8 cellular contexts compared by ENCODE assay signal in genomic region chr15:55743615-55743978, GRCh38. TPM values are rescaled to one million over a fixed set of nuclear protein-coding genes. Genes with fewer than 3 reads are reported as not detected.
DNase-seq lines count a peak whose midpoint lies in the region; ATAC-seq and TF ChIP-seq lines count a peak whose summit lies in the region.

No MANE protein-coding gene starts in this region.

- H3K4me3 Mint-ChIP-seq in CD8-positive, alpha-beta T cell: peak overlapping the region; percentile 63
- peak overlapping the region; percentile 87 for H3K4me3 Mint-ChIP-seq in progenitor cell of endocrine pancreas (ENCODE audit: low read depth)

- H3K4me1 Mint-ChIP-seq in CD8-positive, alpha-beta T cell (ENCODE audit: low read depth): peaks cover 4% of the 10 kb centered on the region
- peaks cover 18% of the 10 kb centered on the region for H3K4me1 Mint-ChIP-seq in progenitor cell of endocrine pancreas (ENCODE audit: low read depth)

- H3K4me1 ChIP-seq in CD8-positive, alpha-beta T cell (ENCODE audit: insufficient read depth, low read length): peaks cover 7% of the 10 kb centered on the region
- peaks cover 0 to 13% (median 6%) of the 10 kb centered on the region in 4 donors for H3K4me1 ChIP-seq in Peyer's patch

- no peak overlapping the region for H3K4me3 ChIP-seq in CD8-positive, alpha-beta T cell (ENCODE audit: low read depth, low read length)
- peak overlapping the region; percentile 31 to 70 (median 56) for H3K4me3 ChIP-seq in Peyer's patch

- DNase-seq in CD8-positive, alpha-beta T cell: no peak
- DNase-seq in Peyer's patch (no peak), fibroblast of peridontal ligament (ENCODE audit: extremely low read depth) (peak; percentile 8), progenitor cell of endocrine pancreas (ENCODE audit: low spot score, unreplicated experiment) (no peak)

- no peaks in the 10 kb centered on the region for H3K9me3 Mint-ChIP-seq in CD8-positive, alpha-beta T cell
- H3K9me3 Mint-ChIP-seq in progenitor cell of endocrine pancreas (ENCODE audit: low read depth): no peaks in the 10 kb centered on the region

- no peak overlapping the region for H3K27ac ChIP-seq in CD8-positive, alpha-beta T cell (ENCODE audit: low read depth, low read length)
- peak overlapping the region in 3 of 4 donors; percentile 22 to 66 (median 62) for H3K27ac ChIP-seq in Peyer's patch

- CTCF ChIA-PET in CD8-positive, alpha-beta T cell (lab: Charles Lee): no interaction called here

- peaks cover 37% of the 10 kb centered on the region for H3K27me3 Mint-ChIP-seq in CD8-positive, alpha-beta T cell (ENCODE audit: low read depth)
- no peaks in the 10 kb centered on the region for H3K27me3 Mint-ChIP-seq in progenitor cell of endocrine pancreas

- TF ChIP-seq POLR2A in Peyer's patch (IDR thresholded peaks at IDR 0.05): no peak

- H3K36me3 ChIP-seq in CD8-positive, alpha-beta T cell (ENCODE audit: insufficient read depth, low read length): no peaks in the 10 kb centered on the region
- no peaks in the 10 kb centered on the region for H3K36me3 ChIP-seq in Peyer's patch

- intact Hi-C loops in CD8-positive, alpha-beta T cell (cut with DNase I, micrococcal nuclease): no loop called here

- H3K27ac Mint-ChIP-seq in CD8-positive, alpha-beta T cell: no peak overlapping the region
- peak overlapping the region; percentile 99 for H3K27ac Mint-ChIP-seq in progenitor cell of endocrine pancreas

- H3K9me3 ChIP-seq in CD8-positive, alpha-beta T cell (ENCODE audit: low read length): no peaks in the 10 kb centered on the region
- no peaks in the 10 kb centered on the region for H3K9me3 ChIP-seq in Peyer's patch

- no peak for TF ChIP-seq CTCF in CD8-positive, alpha-beta T cell (IDR thresholded peaks at IDR 0.05)
- TF ChIP-seq CTCF in Peyer's patch (IDR thresholded peaks at IDR 0.05) (no peak), progenitor cell of endocrine pancreas (IDR thresholded peaks at IDR 0.05; ENCODE audit: unreplicated experiment) (no peak)

- POLR2A ChIA-PET in CD8-positive, alpha-beta T cell (lab: Charles Lee): no interaction called here

- H3K36me3 Mint-ChIP-seq in CD8-positive, alpha-beta T cell: no peaks in the 10 kb centered on the region
- no peaks in the 10 kb centered on the region for H3K36me3 Mint-ChIP-seq in progenitor cell of endocrine pancreas (ENCODE audit: insufficient read depth)

- no peak for ATAC-seq in CD8-positive, alpha-beta T cell
- ATAC-seq in GM18909 (IDR thresholded peaks at IDR 0.05; ENCODE audit: poor library complexity, unreplicated experiment): no peak
- no peak for ATAC-seq in GM19351 (IDR thresholded peaks at IDR 0.05; ENCODE audit: unreplicated experiment)
- ATAC-seq in GM21515 (IDR thresholded peaks at IDR 0.05; ENCODE audit: unreplicated experiment): no peak
- ATAC-seq in HG03521 (IDR thresholded peaks at IDR 0.05; ENCODE audit: unreplicated experiment): no peak

- H3K27me3 ChIP-seq in CD8-positive, alpha-beta T cell (ENCODE audit: insufficient read depth, low read length): peaks cover 13% of the 10 kb centered on the region
- no peaks in the 10 kb centered on the region for H3K27me3 ChIP-seq in Peyer's patch

RNA-seq across cellular contexts. Expression of gene PRTG, which starts 0.6 kb away (rescaled TPM):
- not detected for total RNA-seq in CD8-positive, alpha-beta T cell
- total RNA-seq in Peyer's patch (1 to 10 TPM in 1 of 4 donors, under 1 TPM in 2, not detected in 1; 0.19 to 6.6 (median 0.54) TPM), progenitor cell of endocrine pancreas (87.4 and 97.9 TPM in 2 replicates)

Comparison
In these comparisons a context has a peak if more than half of its experiments do, and no peak if none do; other contexts are left out.
1. RNA of gene PRTG, which starts 0.6 kb away (total RNA-seq): 87.4 to 97.9 TPM in progenitor cell of endocrine pancreas; 0.19 to 6.6 TPM in Peyer's patch and not detected in CD8-positive, alpha-beta T cell; every median in the first group is over 10 times any median in the second.